ENCODE assay signal across 18 cellular contexts in genomic region chr2:217478831-217479435, GRCh38.
"Had no signal": no experiment of that assay in that cellular context is flagged by ENCODE, and none has a peak within 500 bp of the region (broad histone marks: within the 10 kb centered on the region; RNA-seq: fewer than 3 reads in every experiment).

No MANE protein-coding gene starts in this region.

- H3K36me3 ChIP-seq: cardiac muscle cell, left lung, neutrophil, sigmoid colon, stomach, upper lobe of left lung had no signal

- H3K36me3 Mint-ChIP-seq: activated CD8-positive, alpha-beta memory T cell treated with anti-CD3 and anti-CD28 coated beads, Interleukin-2, amount 10 ng/mL, durations not matched to agents 7 days and 5 days; activated naive CD8-positive, alpha-beta T cell; stimulated activated effector memory CD8-positive, alpha-beta T cell treated with anti-CD3 and anti-CD28 coated beads, Interleukin-12 subunit alpha, Interleukin-12 subunit beta, amount 100 ng/mL, for 72 hours had no signal

- H3K27ac ChIP-seq: cardiac muscle cell, left lung, neutrophil, parathyroid adenoma, sigmoid colon, stomach, upper lobe of left lung had no signal

- H3K27me3 Mint-ChIP-seq: activated CD8-positive, alpha-beta memory T cell treated with anti-CD3 and anti-CD28 coated beads, Interleukin-2, amount 10 ng/mL, durations not matched to agents 7 days and 5 days; activated naive CD8-positive, alpha-beta T cell; T-cell had no signal

- H3K9me3 ChIP-seq: left lung, neutrophil, sigmoid colon, SK-N-SH, stomach, upper lobe of left lung had no signal

- H3K4me1 Mint-ChIP-seq: activated B cell treated with CpG ODN at 0.5 μM for 24 hours; activated CD4-positive, alpha-beta memory T cell treated with anti-CD3 and anti-CD28 coated beads, Interleukin-2, amount 10 ng/mL, durations not matched to agents 7 days and 5 days; activated CD8-positive, alpha-beta memory T cell treated with anti-CD3 and anti-CD28 coated beads, Interleukin-2, amount 10 ng/mL, durations not matched to agents 7 days and 5 days; stimulated activated effector memory CD8-positive, alpha-beta T cell treated with anti-CD3 and anti-CD28 coated beads, Interleukin-12 subunit alpha, Interleukin-12 subunit beta, amount 100 ng/mL, for 72 hours; T-cell had no signal

- H3K4me1 ChIP-seq: left lung, stomach, upper lobe of left lung had no signal

- H3K27ac Mint-ChIP-seq: activated B cell treated with CpG ODN at 0.5 μM for 24 hours; activated CD4-positive, alpha-beta memory T cell treated with anti-CD3 and anti-CD28 coated beads, Interleukin-2, amount 10 ng/mL, durations not matched to agents 7 days and 5 days; activated CD8-positive, alpha-beta memory T cell treated with anti-CD3 and anti-CD28 coated beads, Interleukin-2, amount 10 ng/mL, durations not matched to agents 7 days and 5 days; activated naive CD8-positive, alpha-beta T cell; stimulated activated effector memory CD8-positive, alpha-beta T cell treated with anti-CD3 and anti-CD28 coated beads, Interleukin-12 subunit alpha, Interleukin-12 subunit beta, amount 100 ng/mL, for 72 hours; T-cell had no signal

- H3K9ac ChIP-seq: parathyroid adenoma, SK-N-SH had no signal

- H3K27me3 ChIP-seq: cardiac muscle cell, left lung, neutrophil, sigmoid colon, stomach, upper lobe of left lung had no signal

- H3K4me3 Mint-ChIP-seq: activated B cell treated with CpG ODN at 0.5 μM for 24 hours; activated CD4-positive, alpha-beta memory T cell treated with anti-CD3 and anti-CD28 coated beads, Interleukin-2, amount 10 ng/mL, durations not matched to agents 7 days and 5 days; activated CD8-positive, alpha-beta memory T cell treated with anti-CD3 and anti-CD28 coated beads, Interleukin-2, amount 10 ng/mL, durations not matched to agents 7 days and 5 days; activated naive CD8-positive, alpha-beta T cell; stimulated activated effector memory CD8-positive, alpha-beta T cell treated with anti-CD3 and anti-CD28 coated beads, Interleukin-12 subunit alpha, Interleukin-12 subunit beta, amount 100 ng/mL, for 72 hours; T-cell had no signal

- H3K9me3 Mint-ChIP-seq: activated B cell treated with CpG ODN at 0.5 μM for 24 hours; activated CD4-positive, alpha-beta memory T cell treated with anti-CD3 and anti-CD28 coated beads, Interleukin-2, amount 10 ng/mL, durations not matched to agents 7 days and 5 days; T-cell had no signal

- H3K4me3 ChIP-seq: cardiac muscle cell, left lung, sigmoid colon, stomach, upper lobe of left lung had no signal

- DNase-seq: activated B cell treated with CpG ODN at 0.5 μM for 24 hours; activated CD4-positive, alpha-beta memory T cell treated with anti-CD3 and anti-CD28 coated beads, Interleukin-2, amount 10 ng/mL, durations not matched to agents 7 days and 5 days; activated CD4-positive, alpha-beta T cell treated with anti-CD3 and anti-CD28 coated beads for 4 hours; activated CD8-positive, alpha-beta memory T cell treated with anti-CD3 and anti-CD28 coated beads, Interleukin-2, amount 10 ng/mL, durations not matched to agents 7 days and 5 days; foreskin melanocyte; head of caudate nucleus; left lung; sigmoid colon; SK-N-SH; stimulated activated CD4-positive, alpha-beta T cell treated with anti-CD3 and anti-CD28 coated beads, Interleukin-4, amount 100 ng/mL, for 24 hours; stomach; T-cell; upper lobe of left lung had no signal
